23 cellular contexts compared by ENCODE assay signal in genomic region chr13:89660752-89661151, GRCh38.
"Had no signal": no experiment of that assay in that cellular context is flagged by ENCODE, and none has a peak within 500 bp of the region (broad histone marks: within the 10 kb centered on the region; RNA-seq: fewer than 3 reads in every experiment).

No MANE protein-coding gene starts in this region.

- H3K27ac ChIP-seq: epithelial cell of prostate, neural progenitor cell, right lobe of liver, thoracic aorta, VCaP had no signal

- H3K4me3 ChIP-seq: neural progenitor cell, right lobe of liver, thoracic aorta had no signal

- H3K27me3 ChIP-seq: neural progenitor cell, right lobe of liver had no signal

- DNase-seq: activated CD4-positive, alpha-beta T cell treated with anti-CD3 and anti-CD28 coated beads for 48 hours; activated CD4-positive, alpha-beta T cell treated with anti-CD3 and anti-CD28 coated beads, Interleukin-2, amount 50 U/mL, for 48 hours; activated CD8-positive, alpha-beta memory T cell treated with anti-CD3 and anti-CD28 coated beads for 24 hours; activated gamma-delta T cell; activated naive CD4-positive, alpha-beta T cell treated with anti-CD3 and anti-CD28 coated beads, Interleukin-2, amount 10 ng/mL, durations not matched to agents 7 days and 5 days; activated naive CD8-positive, alpha-beta T cell treated with anti-CD3 and anti-CD28 coated beads, Interleukin-2, amount 10 ng/mL, durations not matched to agents 7 days and 5 days; amniotic stem cell; dermis blood vessel endothelial cell; effector CD4-positive, alpha-beta T cell; head of caudate nucleus; hippocampal formation; left colon; midbrain; naive thymus-derived CD8-positive, alpha-beta T cell; right lobe of liver; stimulated activated CD4-positive, alpha-beta T cell treated with anti-CD3 and anti-CD28 coated beads, Interleukin-2, amount 100 ng/mL, for 48 hours; stimulated activated naive CD4-positive, alpha-beta T cell treated with Interleukin-2 at 50 U/mL for 16 hours; T-helper 9 cell; trophoblast cell had no signal

- H3K9me3 ChIP-seq: right lobe of liver, thoracic aorta had no signal

- ATAC-seq: left colon; naive thymus-derived CD8-positive, alpha-beta T cell; right lobe of liver had no signal

- H3K4me1 ChIP-seq: neural progenitor cell, right lobe of liver had no signal

- H3K36me3 ChIP-seq: neural progenitor cell, right lobe of liver, thoracic aorta had no signal
